8 cellular contexts compared by ENCODE assay signal in the genomic region with DNA sequence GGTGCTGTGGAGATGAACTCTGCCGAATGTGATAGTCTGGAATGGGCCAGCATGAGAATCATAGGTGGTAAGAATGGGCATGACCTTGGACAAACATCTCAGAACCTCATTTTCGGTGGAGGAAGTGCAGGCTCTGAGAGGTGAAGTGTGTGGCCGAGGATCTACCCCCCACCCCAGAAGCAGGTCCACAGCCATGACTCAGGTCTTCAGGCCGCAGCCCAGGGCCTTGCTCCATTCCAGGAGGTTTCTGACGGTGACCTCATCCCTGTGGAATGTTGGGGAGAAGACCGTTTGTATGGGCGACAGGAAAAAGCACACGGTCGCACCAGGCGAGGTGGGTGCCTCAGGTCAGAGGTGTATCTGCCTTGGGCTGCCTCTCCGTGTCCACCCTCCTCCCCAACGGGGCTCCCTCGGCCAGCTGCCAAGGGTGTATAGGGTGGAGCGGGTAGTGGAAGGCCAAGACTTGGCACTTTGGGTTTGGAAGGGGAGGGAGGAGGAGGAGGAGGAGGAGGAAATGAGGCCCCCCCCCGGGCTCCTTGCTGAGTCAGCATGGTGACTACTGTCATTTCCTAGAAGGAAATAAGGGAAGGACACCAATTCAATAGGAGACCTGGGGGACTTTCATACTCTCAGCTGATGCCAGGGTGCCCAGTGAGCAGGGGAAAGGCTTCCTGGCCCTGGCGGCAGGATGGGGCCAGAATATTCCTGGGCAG.
DNase-seq lines count a peak whose midpoint lies in the region; ATAC-seq and TF ChIP-seq lines count a peak whose summit lies in the region.

No MANE protein-coding gene starts in this region.

- ATAC-seq in heart right ventricle (peak; percentile 18 to 80 (median 62)), HG02840 (IDR thresholded peaks at IDR 0.05; ENCODE audit: low FRiP score, unreplicated experiment) (no peak), GM21526 (IDR thresholded peaks at IDR 0.05; ENCODE audit: low FRiP score, unreplicated experiment) (no peak)

- H3K36me3 ChIP-seq in heart right ventricle: no peaks in the 10 kb centered on the region

- intact Hi-C loops in heart right ventricle (cut with DNase I): loop anchor here in 1 of 10 donors (5.0 kb wide), 1 partner anchor 55 kb away; no protein-coding TSS in a partner anchor

- no peak for TF ChIP-seq CTCF in heart right ventricle (IDR thresholded peaks at IDR 0.05)

- peak; percentile 83 for DNase-seq in GM04503 (ENCODE audit: low read depth)
- peak; percentile 83 for DNase-seq in T1000 (lab: John Stamatoyannopoulos, UW)
- peak; percentile 43 to 47 for DNase-seq in heart right ventricle
- DNase-seq in renal cortical epithelial cell (ENCODE audit: low read depth): peak; percentile 98
- DNase-seq in activated effector memory CD4-positive, alpha-beta T cell treated with Interleukin-2 at 50 U/mL for 16 hours: no peak
- DNase-seq in cerebellar cortex (ENCODE audit: low spot score): no peak

- peaks cover 3 to 65% (median 42%) of the 10 kb centered on the region in 9 donors for H3K4me1 ChIP-seq in heart right ventricle

- 26 to 28% methylated on average over 16 of the region's 16 CpGs for WGBS in heart right ventricle, 2 donors

- H3K4me3 ChIP-seq in heart right ventricle: no peak overlapping the region

- no peaks in the 10 kb centered on the region for H3K27me3 ChIP-seq in heart right ventricle

- H3K27ac ChIP-seq in heart right ventricle: peak overlapping the region in 9 of 10 donors; percentile 34 to 82 (median 69)

- no peaks in the 10 kb centered on the region for H3K9me3 ChIP-seq in heart right ventricle

Comparison
In these comparisons a context has a peak if more than half of its experiments do, and no peak if none do; other contexts are left out.
1. DNase-seq: peak in GM04503 (single experiment), T1000 (single experiment), heart right ventricle (2 of 2) and renal cortical epithelial cell (single experiment); none in activated effector memory CD4-positive, alpha-beta T cell treated with Interleukin-2 at 50 U/mL for 16 hours (single experiment) and cerebellar cortex (single experiment).
2. ATAC-seq: peak in heart right ventricle (8 of 8); none in HG02840 (single experiment) and GM21526 (single experiment).